1 cellular context compared by ENCODE assay signal in the genomic region with DNA sequence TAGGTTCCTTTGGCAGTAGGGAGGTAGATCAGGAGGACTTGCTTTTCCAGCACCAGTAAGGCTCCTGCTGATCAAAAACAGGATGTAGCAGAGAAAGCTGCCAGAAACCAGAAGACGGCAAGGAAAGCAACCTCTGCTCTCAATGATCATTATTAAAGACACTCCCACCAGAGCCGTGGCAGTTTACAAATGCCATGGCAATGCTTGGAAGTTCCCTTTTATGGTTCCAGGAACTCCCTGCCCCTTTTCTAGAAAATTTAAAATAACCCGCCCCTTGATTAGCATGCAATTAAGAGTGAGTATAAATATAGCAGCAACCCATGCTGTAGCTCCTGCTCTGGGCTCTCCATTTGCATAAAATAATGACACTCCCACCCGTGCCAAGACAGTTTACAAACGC.
TF ChIP-seq lines count a peak whose summit lies in the region.

No MANE protein-coding gene starts in this region.

TF ChIP-seq in GM23338, 12 proteins besides CTCF, POLR2A, EP300 and RAD21 (continued from another document):
- TF ChIP-seq EZH2 (IDR thresholded peaks at IDR 0.05; ENCODE audit: low read depth, unreplicated experiment) (no peak), JUNB (IDR thresholded peaks at IDR 0.05; ENCODE audit: unreplicated experiment) (no peak), ZNF114 (CRISPR knock-in tag; IDR thresholded peaks at IDR 0.05) (no peak), ZNF462 (CRISPR knock-in tag; IDR thresholded peaks at IDR 0.05) (no peak), STAT1 (IDR thresholded peaks at IDR 0.05; ENCODE audit: unreplicated experiment) (no peak), CREB1 (CRISPR knock-in tag; IDR thresholded peaks at IDR 0.05; ENCODE audit: low read depth) (no peak)
- TF ChIP-seq, protein P1, sequence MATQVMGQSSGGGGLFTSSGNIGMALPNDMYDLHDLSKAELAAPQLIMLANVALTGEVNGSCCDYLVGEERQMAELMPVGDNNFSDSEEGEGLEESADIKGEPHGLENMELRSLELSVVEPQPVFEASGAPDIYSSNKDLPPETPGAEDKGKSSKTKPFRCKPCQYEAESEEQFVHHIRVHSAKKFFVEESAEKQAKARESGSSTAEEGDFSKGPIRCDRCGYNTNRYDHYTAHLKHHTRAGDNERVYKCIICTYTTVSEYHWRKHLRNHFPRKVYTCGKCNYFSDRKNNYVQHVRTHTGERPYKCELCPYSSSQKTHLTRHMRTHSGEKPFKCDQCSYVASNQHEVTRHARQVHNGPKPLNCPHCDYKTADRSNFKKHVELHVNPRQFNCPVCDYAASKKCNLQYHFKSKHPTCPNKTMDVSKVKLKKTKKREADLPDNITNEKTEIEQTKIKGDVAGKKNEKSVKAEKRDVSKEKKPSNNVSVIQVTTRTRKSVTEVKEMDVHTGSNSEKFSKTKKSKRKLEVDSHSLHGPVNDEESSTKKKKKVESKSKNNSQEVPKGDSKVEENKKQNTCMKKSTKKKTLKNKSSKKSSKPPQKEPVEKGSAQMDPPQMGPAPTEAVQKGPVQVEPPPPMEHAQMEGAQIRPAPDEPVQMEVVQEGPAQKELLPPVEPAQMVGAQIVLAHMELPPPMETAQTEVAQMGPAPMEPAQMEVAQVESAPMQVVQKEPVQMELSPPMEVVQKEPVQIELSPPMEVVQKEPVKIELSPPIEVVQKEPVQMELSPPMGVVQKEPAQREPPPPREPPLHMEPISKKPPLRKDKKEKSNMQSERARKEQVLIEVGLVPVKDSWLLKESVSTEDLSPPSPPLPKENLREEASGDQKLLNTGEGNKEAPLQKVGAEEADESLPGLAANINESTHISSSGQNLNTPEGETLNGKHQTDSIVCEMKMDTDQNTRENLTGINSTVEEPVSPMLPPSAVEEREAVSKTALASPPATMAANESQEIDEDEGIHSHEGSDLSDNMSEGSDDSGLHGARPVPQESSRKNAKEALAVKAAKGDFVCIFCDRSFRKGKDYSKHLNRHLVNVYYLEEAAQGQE (IDR thresholded peaks at IDR 0.05; ENCODE audit: unreplicated experiment), result no peak
- TF ChIP-seq, protein P2, sequence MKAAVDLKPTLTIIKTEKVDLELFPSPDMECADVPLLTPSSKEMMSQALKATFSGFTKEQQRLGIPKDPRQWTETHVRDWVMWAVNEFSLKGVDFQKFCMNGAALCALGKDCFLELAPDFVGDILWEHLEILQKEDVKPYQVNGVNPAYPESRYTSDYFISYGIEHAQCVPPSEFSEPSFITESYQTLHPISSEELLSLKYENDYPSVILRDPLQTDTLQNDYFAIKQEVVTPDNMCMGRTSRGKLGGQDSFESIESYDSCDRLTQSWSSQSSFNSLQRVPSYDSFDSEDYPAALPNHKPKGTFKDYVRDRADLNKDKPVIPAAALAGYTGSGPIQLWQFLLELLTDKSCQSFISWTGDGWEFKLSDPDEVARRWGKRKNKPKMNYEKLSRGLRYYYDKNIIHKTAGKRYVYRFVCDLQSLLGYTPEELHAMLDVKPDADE (IDR thresholded peaks at IDR 0.05), result no peak
